Comparison of ENCODE assay signal across 11 cellular contexts in the genomic region with DNA sequence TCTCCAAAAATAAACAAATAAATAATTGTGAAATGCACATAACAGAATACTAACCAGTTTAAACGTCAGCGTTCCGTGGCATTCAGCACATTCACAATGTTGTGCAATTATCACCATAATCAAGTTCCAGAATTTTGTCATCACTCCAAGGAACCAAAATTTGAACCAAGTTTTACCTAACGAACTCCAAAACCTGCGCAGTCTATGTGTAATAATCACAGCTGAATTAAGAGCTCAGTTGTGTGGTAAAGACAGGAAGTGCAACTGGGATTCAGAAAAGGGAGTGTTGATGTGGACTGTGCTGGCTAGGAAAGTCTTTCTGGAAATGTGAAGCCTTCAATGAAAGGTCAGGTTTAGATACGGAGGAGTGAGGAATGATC. TPM values are rescaled to one million over a fixed set of nuclear protein-coding genes. Genes with fewer than 3 reads are reported as not detected.
DNase-seq lines count a peak whose midpoint lies in the region; ATAC-seq and TF ChIP-seq lines count a peak whose summit lies in the region.
"Had no signal": no experiment of that assay in that cellular context is flagged by ENCODE, and none has a peak within 500 bp of the region (broad histone marks: within the 10 kb centered on the region; RNA-seq: fewer than 3 reads in every experiment).

No MANE protein-coding gene starts in this region.

- peaks cover 13% of the 10 kb centered on the region for H3K27me3 Mint-ChIP-seq in neural progenitor cell (ENCODE audit: insufficient read depth, low read depth)

- H3K36me3 Mint-ChIP-seq in neural progenitor cell = no peaks in the 10 kb centered on the region
- H3K36me3 Mint-ChIP-seq: stimulated activated naive B cell treated with anti-CD40 and anti-IgM and Interleukin-4, amounts not matched to agents 10 μg/mL and 1 μg/mL and 100 μg/mL, for 72 hours had no signal

- peak overlapping the region; percentile 72 for H2AFZ ChIP-seq in MM.1S (ENCODE audit: low read length)
- H2AFZ ChIP-seq in neural progenitor cell (replicated peaks) = no peak overlapping the region

- H3K9me3 ChIP-seq in MM.1S (replicated peaks; ENCODE audit: insufficient read depth, low read length) = no peaks in the 10 kb centered on the region
- no peaks in the 10 kb centered on the region for H3K9me3 ChIP-seq in neural progenitor cell (ENCODE audit: low read depth)
- H3K9me3 ChIP-seq: SJSA1 had no signal

- H3K9ac ChIP-seq in MM.1S (ENCODE audit: low read length) (no peak overlapping the region; the same call in 1 of the 2 replicates), neural progenitor cell (no peak overlapping the region)

- H3K4me2 ChIP-seq in MM.1S (ENCODE audit: low read depth, low read length) (peak overlapping the region; percentile 92), neural progenitor cell (no peak overlapping the region)

- no peaks in the 10 kb centered on the region for H4K20me1 ChIP-seq in MM.1S (ENCODE audit: insufficient read depth, low read length)
- no peaks in the 10 kb centered on the region for H4K20me1 ChIP-seq in neural progenitor cell (ENCODE audit: low read depth)

- no peaks in the 10 kb centered on the region for H3K36me3 ChIP-seq in MM.1S (replicated peaks; ENCODE audit: insufficient read depth, low read length)
- H3K36me3 ChIP-seq in neural progenitor cell = no peaks in the 10 kb centered on the region
- H3K36me3 ChIP-seq: SJSA1 had no signal

- peaks cover 21% of the 10 kb centered on the region for H3K27me3 ChIP-seq in MM.1S (replicated peaks; ENCODE audit: insufficient read depth, low read length)
- peaks cover 6% of the 10 kb centered on the region for H3K27me3 ChIP-seq in neural progenitor cell
- H3K27me3 ChIP-seq: SJSA1 had no signal

- H3F3A ChIP-seq in MM.1S (ENCODE audit: insufficient read depth, low read length) = peaks cover 7% of the 10 kb centered on the region; the same call in 1 of the 2 replicates
- peaks cover 50% of the 10 kb centered on the region for H3F3A ChIP-seq in neural progenitor cell (ENCODE audit: low read depth)

- peak overlapping the region; percentile 5 for H3K27ac Mint-ChIP-seq in neural progenitor cell

- DNase-seq in DMS53 (lab: John Stamatoyannopoulos, UW) = peak; percentile 61
- DNase-seq in MM.1S = no peak
- no peak for DNase-seq in choroid plexus epithelial cell (ENCODE audit: low read depth)
- DNase-seq in neural progenitor cell (ENCODE audit: low spot score) = no peak
- DNase-seq in NCI-H524 treated with DMSO at 0.1 percent for 48 hours (lab: John Stamatoyannopoulos, UW) = no peak
- DNase-seq in DMS79 treated with DMSO at 0.1 percent for 48 hours (lab: John Stamatoyannopoulos, UW) = no peak
- DNase-seq: stimulated activated naive B cell treated with anti-CD40 and anti-IgM and Interleukin-4, amounts not matched to agents 10 μg/mL and 1 μg/mL and 100 μg/mL, for 72 hours had no signal

- H3K4me1 ChIP-seq in MM.1S (ENCODE audit: low read length) (peaks cover 7% of the 10 kb centered on the region; the same call in 1 of the 2 replicates), neural progenitor cell (peaks cover 46% of the 10 kb centered on the region)

- no peaks in the 10 kb centered on the region for H3K9me3 Mint-ChIP-seq in neural progenitor cell
- H3K9me3 Mint-ChIP-seq: stimulated activated naive B cell treated with anti-CD40 and anti-IgM and Interleukin-4, amounts not matched to agents 10 μg/mL and 1 μg/mL and 100 μg/mL, for 72 hours had no signal

- H3K27ac ChIP-seq in MM.1S (ENCODE audit: low read length) (no peak overlapping the region), neural progenitor cell (no peak overlapping the region)
- H3K27ac ChIP-seq: SJSA1 had no signal

- peak overlapping the region; percentile 63 for H3K4me3 ChIP-seq in MM.1S (ENCODE audit: low read length)
- no peak overlapping the region for H3K4me3 ChIP-seq in choroid plexus epithelial cell (ENCODE audit: low read depth, low read length)
- no peak overlapping the region for H3K4me3 ChIP-seq in neural progenitor cell
- H3K4me3 ChIP-seq: SJSA1 had no signal

- peaks cover 47% of the 10 kb centered on the region for H3K4me1 Mint-ChIP-seq in neural progenitor cell

- TF ChIP-seq CTCF in MM.1S (IDR thresholded peaks at IDR 0.05; ENCODE audit: low read length) = no peak
- peak; percentile 20 for TF ChIP-seq CTCF in choroid plexus epithelial cell (conservative IDR thresholded peaks at IDR 0.05; ENCODE audit: low read depth, low read length)
- TF ChIP-seq CTCF in neural progenitor cell (IDR thresholded peaks at IDR 0.05) = no peak

- H3K4me3 Mint-ChIP-seq in neural progenitor cell = no peak overlapping the region

- H3K9me2 ChIP-seq in MM.1S (replicated peaks; ENCODE audit: insufficient read depth, low read length) = no peaks in the 10 kb centered on the region

- H3K79me2 ChIP-seq in MM.1S (ENCODE audit: low read length) = no peaks in the 10 kb centered on the region
- no peaks in the 10 kb centered on the region for H3K79me2 ChIP-seq in neural progenitor cell (ENCODE audit: low read depth)

- ATAC-seq in GM21737 (IDR thresholded peaks at IDR 0.05; ENCODE audit: unreplicated experiment) = no peak
- ATAC-seq in GM21447 (IDR thresholded peaks at IDR 0.05; ENCODE audit: unreplicated experiment) = no peak

RNA-seq across cellular contexts. Expression of a gene that starts 5.4 kb away (rescaled TPM):
- total RNA-seq in neural progenitor cell (ENCODE audit: low replicate concordance) = 23.3 and 28.2 TPM in 2 replicates

RNA-seq across cellular contexts. Expression of a gene that starts 12.0 kb away (rescaled TPM):
- total RNA-seq in neural progenitor cell (ENCODE audit: low replicate concordance) = 17.1 and 48.2 TPM in 2 replicates

RNA-seq across cellular contexts. Expression of a gene that starts 18.3 kb away (rescaled TPM):
- total RNA-seq in neural progenitor cell (ENCODE audit: low replicate concordance) = 0.90 and 3.4 TPM in 2 replicates

RNA-seq across cellular contexts. Expression of a gene that starts 24.2 kb away (rescaled TPM):
- total RNA-seq in neural progenitor cell (ENCODE audit: low replicate concordance) = not detected in 2 replicates
- total RNA-seq: kidney epithelial cell, SJSA1 had no signal

RNA-seq across cellular contexts. Expression of a gene that starts 59.1 kb away (rescaled TPM):
- 2.1 and 2.6 TPM in 2 replicates for total RNA-seq in neural progenitor cell (ENCODE audit: low replicate concordance)
